In the genomic region with DNA sequence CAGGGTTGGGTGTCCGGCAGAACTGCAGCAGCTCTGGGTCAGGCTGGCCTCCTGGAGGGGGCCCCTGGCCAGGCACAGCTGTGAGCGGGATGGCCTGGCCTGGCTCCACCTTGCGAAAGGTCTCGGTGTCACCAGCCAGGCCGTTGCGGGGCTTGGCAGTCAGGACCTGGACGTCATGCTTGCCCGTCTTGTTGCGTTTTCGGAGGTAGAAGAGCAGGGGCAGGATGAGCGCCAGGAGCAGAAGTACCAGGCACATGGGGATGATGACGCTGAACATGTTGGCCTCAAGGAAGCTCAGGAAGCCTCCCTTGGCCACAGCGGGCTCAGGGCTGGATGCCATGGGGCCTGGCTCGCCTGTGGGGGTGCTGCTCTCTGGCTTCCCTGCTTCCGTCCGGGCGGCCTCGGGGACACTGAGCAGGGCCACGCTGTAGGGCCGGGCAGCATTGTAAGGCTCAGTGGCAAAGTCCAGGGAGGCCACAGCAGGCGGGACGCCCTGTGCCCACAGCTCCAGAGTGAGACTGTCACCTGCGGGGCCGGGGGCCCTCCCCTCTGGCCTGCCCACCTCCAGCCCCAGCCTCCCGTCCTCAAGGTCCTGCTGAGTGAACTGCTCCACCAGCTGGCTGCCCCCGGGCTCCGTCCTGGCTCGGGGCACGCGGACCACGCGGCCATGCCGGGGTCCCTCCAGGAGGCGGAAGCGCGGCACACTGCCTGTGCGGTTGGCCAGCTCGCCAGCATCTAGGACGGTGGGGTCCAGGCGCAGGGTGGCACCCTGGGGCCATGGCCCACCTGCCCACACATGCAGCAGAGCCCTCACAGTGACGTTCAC, we compare ENCODE assay signal across 1 cellular context.
TF ChIP-seq lines count a peak whose summit lies in the region.

No MANE protein-coding gene starts in this region.

TF ChIP-seq in IMR-90, 13 proteins besides CTCF, POLR2A, EP300 and RAD21:
- TF ChIP-seq SMC3 (IDR thresholded peaks at IDR 0.05; ENCODE audit: low read depth, low read length) (no peak), CEBPB (IDR thresholded peaks at IDR 0.05; ENCODE audit: low read depth, low read length) (no peak), NFE2L2 (IDR thresholded peaks at IDR 0.05; ENCODE audit: low read depth, low read length) (no peak), CHD1 (IDR thresholded peaks at IDR 0.05; ENCODE audit: low read depth, low read length) (no peak), RCOR1 (IDR thresholded peaks at IDR 0.05; ENCODE audit: insufficient replicate concordance, low read length) (no peak), MXI1 (IDR thresholded peaks at IDR 0.05; ENCODE audit: borderline replicate concordance, low read depth, low read length) (no peak), BHLHE40 (IDR thresholded peaks at IDR 0.05; ENCODE audit: low read depth, low read length) (no peak), FOS (IDR thresholded peaks at IDR 0.05; ENCODE audit: low read depth, low read length) (no peak), MAZ (IDR thresholded peaks at IDR 0.05; ENCODE audit: borderline replicate concordance, low read depth, low read length) (no peak)
- TF ChIP-seq, protein P1, sequence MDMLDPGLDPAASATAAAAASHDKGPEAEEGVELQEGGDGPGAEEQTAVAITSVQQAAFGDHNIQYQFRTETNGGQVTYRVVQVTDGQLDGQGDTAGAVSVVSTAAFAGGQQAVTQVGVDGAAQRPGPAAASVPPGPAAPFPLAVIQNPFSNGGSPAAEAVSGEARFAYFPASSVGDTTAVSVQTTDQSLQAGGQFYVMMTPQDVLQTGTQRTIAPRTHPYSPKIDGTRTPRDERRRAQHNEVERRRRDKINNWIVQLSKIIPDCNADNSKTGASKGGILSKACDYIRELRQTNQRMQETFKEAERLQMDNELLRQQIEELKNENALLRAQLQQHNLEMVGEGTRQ (IDR thresholded peaks at IDR 0.05; ENCODE audit: low read depth, low read length), result no peak
